9 cellular contexts compared by ENCODE assay signal in the genomic region with DNA sequence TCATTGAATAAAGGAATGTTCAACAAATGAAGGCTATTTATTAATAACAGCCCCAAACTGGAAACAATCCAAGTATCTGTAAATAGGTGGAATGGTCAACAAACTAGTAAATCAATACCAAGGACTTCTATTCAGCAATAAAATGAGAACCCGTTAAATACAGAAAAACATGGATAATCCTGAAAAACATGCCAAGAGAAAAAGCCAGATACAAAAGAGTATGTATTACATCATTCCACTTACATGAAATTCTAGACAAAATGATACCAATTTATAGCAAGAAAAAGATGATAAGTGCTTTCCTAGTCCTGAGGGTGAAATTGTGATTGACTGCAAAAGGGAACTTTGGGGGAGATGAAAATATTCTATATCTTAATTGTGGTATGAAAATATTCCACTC. TPM values are rescaled to one million over a fixed set of nuclear protein-coding genes. Genes with fewer than 3 reads are reported as not detected.
DNase-seq lines count a peak whose midpoint lies in the region; ATAC-seq and TF ChIP-seq lines count a peak whose summit lies in the region.
"Had no signal": no experiment of that assay in that cellular context is flagged by ENCODE, and none has a peak within 500 bp of the region (broad histone marks: within the 10 kb centered on the region; RNA-seq: fewer than 3 reads in every experiment).

No MANE protein-coding gene starts in this region.

- TF ChIP-seq POLR2A in adrenal gland (IDR thresholded peaks at IDR 0.05) (no peak), heart left ventricle (IDR thresholded peaks at IDR 0.05) (no peak)

- no peak for DNase-seq in MG63
- no peak for DNase-seq in mammary epithelial cell
- no peak for DNase-seq in AML-193 (lab: John Stamatoyannopoulos, UW)
- no peak for DNase-seq in adrenal gland
- DNase-seq in heart left ventricle, result no peak
- no peak for DNase-seq in stimulated activated CD4-positive, alpha-beta T cell treated with anti-CD3 and anti-CD28 coated beads, Interleukin-15, amount 100 ng/mL, for 24 hours
- DNase-seq: cerebellar nuclear complex had no signal

- intact Hi-C loops in mammary epithelial cell (cut with micrococcal nuclease), result loop anchor here (5.0 kb wide), 1 partner anchor 61 kb away; no protein-coding TSS in a partner anchor
- intact Hi-C loops in adrenal gland (cut with DNase I), result no loop called here
- intact Hi-C loops in heart left ventricle (cut with DNase I), result loop anchor here in 3 of 10 donors (5.0 to 10.0 kb wide), 3 partner anchors 659 to 1022 kb away; a partner anchor contains a TSS

- H3K9me2 ChIP-seq in neural cell (ENCODE audit: insufficient read depth, low read length), result no peaks in the 10 kb centered on the region

- H3K27ac ChIP-seq in BLaER1 treated with 17β-estradiol and CSF1 and Interleukin-3, amounts not matched to agents 10 nM and 100 nM, result no peak overlapping the region; a peak in 1 of 22 replicates
- peak overlapping the region; percentile 89 for H3K27ac ChIP-seq in mammary epithelial cell (ENCODE audit: insufficient read depth, low read depth, low read length)
- H3K27ac ChIP-seq in neural cell (ENCODE audit: low read length), result peak overlapping the region; percentile 1
- H3K27ac ChIP-seq in adrenal gland, result peak overlapping the region in 2 of 5 donors; percentile 25 to 99
- peak overlapping the region in 2 of 12 donors; percentile 2 to 99 for H3K27ac ChIP-seq in heart left ventricle

- no peak for TF ChIP-seq EP300 in neural cell (conservative IDR thresholded peaks at IDR 0.05; ENCODE audit: poor library complexity, severe bottlenecking)

- in situ Hi-C loops in mammary epithelial cell (cut with MboI; ENCODE audit: low sequenced_read_pairs in 2 of 2), result no loop called here

- H3K4me2 ChIP-seq in BLaER1 treated with 17β-estradiol and CSF1 and Interleukin-3, amounts not matched to agents 10 nM and 100 nM, result peak overlapping the region in 10 of 11 experiments; percentile 77 to 96 (median 88); a peak in 17 of 22 replicates
- H3K4me2 ChIP-seq in mammary epithelial cell (ENCODE audit: insufficient read depth, low read depth, low read length) (peak overlapping the region; percentile 91), neural cell (ENCODE audit: low read length) (peak overlapping the region; percentile 74)

- H3K4me1 ChIP-seq in BLaER1 treated with 17β-estradiol and CSF1 and Interleukin-3, amounts not matched to agents 10 nM and 100 nM, result peaks cover 6 to 52% (median 24%) of the 10 kb centered on the region in 10 experiments
- H3K4me1 ChIP-seq in mammary epithelial cell (ENCODE audit: insufficient read depth, low read length) (peaks cover 16% of the 10 kb centered on the region), adrenal gland (replicated peaks in 1 of 2) (peaks cover 12 to 67% of the 10 kb centered on the region in 2 donors), heart left ventricle (peaks cover 9 to 71% (median 45%) of the 10 kb centered on the region in 12 donors)

- H3K9me3 ChIP-seq in BLaER1 treated with 17β-estradiol and CSF1 and Interleukin-3, amounts not matched to agents 10 nM and 100 nM (replicated peaks in 1 of 11), result peaks cover 10 to 38% (median 27%) of the 10 kb centered on the region in 11 experiments
- H3K9me3 ChIP-seq in MG63 (peaks cover 19% of the 10 kb centered on the region), mammary epithelial cell (replicated peaks; ENCODE audit: insufficient read depth, low read length) (no peaks in the 10 kb centered on the region), neural cell (ENCODE audit: low read length) (no peaks in the 10 kb centered on the region), adrenal gland (replicated peaks in 1 of 3) (no peaks in the 10 kb centered on the region), heart left ventricle (peaks cover 0 to 7% (median 0%) of the 10 kb centered on the region in 12 donors)

- peaks cover 75% of the 10 kb centered on the region for H3K79me2 ChIP-seq in mammary epithelial cell (ENCODE audit: insufficient read depth, low read length)
- peaks cover 74% of the 10 kb centered on the region for H3K79me2 ChIP-seq in neural cell (replicated peaks; ENCODE audit: insufficient read depth, low read length)

- H3K36me3 ChIP-seq in BLaER1 treated with 17β-estradiol and CSF1 and Interleukin-3, amounts not matched to agents 10 nM and 100 nM, result peaks cover 11 to 32% (median 22%) of the 10 kb centered on the region in 11 experiments; a peak in 19 of 22 replicates
- H3K36me3 ChIP-seq in MG63 (peaks cover 16% of the 10 kb centered on the region), mammary epithelial cell (ENCODE audit: insufficient read depth, low read length) (no peaks in the 10 kb centered on the region), neural cell (ENCODE audit: insufficient read depth, low read length) (no peaks in the 10 kb centered on the region), adrenal gland (replicated peaks in 1 of 2) (no peaks in the 10 kb centered on the region), heart left ventricle (peaks cover 0 to 5% (median 0%) of the 10 kb centered on the region in 9 donors)

- peaks cover 0 to 73% (median 24%) of the 10 kb centered on the region in 11 experiments; a peak in 12 of 22 replicates for H4K20me1 ChIP-seq in BLaER1 treated with 17β-estradiol and CSF1 and Interleukin-3, amounts not matched to agents 10 nM and 100 nM
- H4K20me1 ChIP-seq in mammary epithelial cell (ENCODE audit: insufficient read depth, low read length), result no peaks in the 10 kb centered on the region
- no peaks in the 10 kb centered on the region for H4K20me1 ChIP-seq in neural cell (ENCODE audit: insufficient read depth)

- no peak for TF ChIP-seq RAD21 in neural cell (conservative IDR thresholded peaks at IDR 0.05)

- WGBS in mammary epithelial cell (ENCODE audit: low coverage, missing lambda C conversion rate), result 0% methylated on average over 1 of the region's 1 CpG
- 33 to 47% (median 40%) methylated on average over 1 of the region's 1 CpG for WGBS in adrenal gland, 4 donors
- 65 to 72% (median 68%) methylated on average over 1 of the region's 1 CpG for WGBS in heart left ventricle, 4 donors

- dilution Hi-C loops in mammary epithelial cell (cut with HindIII; ENCODE audit: low sequenced_read_pairs), result no loop called here

- H3K4me3 ChIP-seq in BLaER1 treated with 17β-estradiol and CSF1 and Interleukin-3, amounts not matched to agents 10 nM and 100 nM, result peak overlapping the region in 3 of 10 experiments; percentile 76 to 87 (median 80); a peak in 4 of 20 replicates
- H3K4me3 ChIP-seq in MG63 (peak overlapping the region; percentile 88), mammary epithelial cell (replicated peaks in 1 of 3; ENCODE audit: insufficient read depth in 1 of 3, low read depth in 2 of 3, low read length in 3 of 3) (peak overlapping the region in 2 of 3 experiments; percentile 95), neural cell (ENCODE audit: low read length) (peak overlapping the region; percentile 84), adrenal gland (peak overlapping the region in 1 of 4 donors; percentile 70), heart left ventricle (peak overlapping the region in 3 of 12 donors; percentile 89 to 95 (median 95))

- peak overlapping the region in 4 of 11 experiments; percentile 92 to 99 (median 96); a peak in 3 of 22 replicates for H3K9ac ChIP-seq in BLaER1 treated with 17β-estradiol and CSF1 and Interleukin-3, amounts not matched to agents 10 nM and 100 nM
- H3K9ac ChIP-seq in mammary epithelial cell (ENCODE audit: insufficient read depth, low read length) (no peak overlapping the region), neural cell (ENCODE audit: low read length) (no peak overlapping the region)

- no peaks in the 10 kb centered on the region for H3K27me3 ChIP-seq in BLaER1 treated with 17β-estradiol and CSF1 and Interleukin-3, amounts not matched to agents 10 nM and 100 nM
- H3K27me3 ChIP-seq in MG63 (no peaks in the 10 kb centered on the region), mammary epithelial cell (ENCODE audit: insufficient read depth, low read length) (no peaks in the 10 kb centered on the region), neural cell (ENCODE audit: insufficient read depth, low read depth, low read length) (no peaks in the 10 kb centered on the region), adrenal gland (no peaks in the 10 kb centered on the region), heart left ventricle (no peaks in the 10 kb centered on the region)

- H3F3A ChIP-seq in neural cell (ENCODE audit: insufficient read depth, low read length, poor library complexity, severe bottlenecking), result peaks cover 4% of the 10 kb centered on the region

- no peak for ATAC-seq in heart left ventricle

- TF ChIP-seq CTCF in mammary epithelial cell (conservative IDR thresholded peaks at IDR 0.05 in 1 of 2, IDR thresholded peaks at IDR 0.05 in 1 of 2; ENCODE audit: extremely low read depth in 1 of 2, insufficient read depth in 1 of 2, low read depth in 1 of 2, low read length in 2 of 2) (no peak), neural cell (IDR thresholded peaks at IDR 0.05; ENCODE audit: poor library complexity, severe bottlenecking) (no peak), adrenal gland (IDR thresholded peaks at IDR 0.05) (no peak), heart left ventricle (IDR thresholded peaks at IDR 0.05) (no peak)

- H2AFZ ChIP-seq in mammary epithelial cell (ENCODE audit: low read depth, low read length) (no peak overlapping the region), neural cell (ENCODE audit: low read depth, low read length) (no peak overlapping the region)

- CTCF ChIA-PET in mammary epithelial cell (lab: Charles Lee; ENCODE audit: low non-redundant PET), result no interaction called here

- BruUV-seq in mammary epithelial cell (replicated peaks; lab: Mats Ljungman, UMichigan), result no TSS peak

TF ChIP-seq in neural cell, 6 proteins besides CTCF, POLR2A, EP300 and RAD21 (continues in another document):
- no peak for TF ChIP-seq POLR2AphosphoS5 (IDR thresholded peaks at IDR 0.05)
- no peak for TF ChIP-seq TAF1 (IDR thresholded peaks at IDR 0.05; ENCODE audit: low read depth)
- TF ChIP-seq MXI1 (conservative IDR thresholded peaks at IDR 0.05; ENCODE audit: poor library complexity, severe bottlenecking), result no peak
- TF ChIP-seq EZH2 (IDR thresholded peaks at IDR 0.05; ENCODE audit: borderline replicate concordance, insufficient read depth, low read length, poor library complexity, severe bottlenecking), result no peak
- TF ChIP-seq SMC3 (conservative IDR thresholded peaks at IDR 0.05; ENCODE audit: poor library complexity), result no peak

RNA-seq across cellular contexts. Expression of a gene that starts 3.1 kb away (rescaled TPM):
- total RNA-seq in MG63 (2014; rRNA removed; shearing (Covaris generic); ENCODE audit: low replicate concordance), result 43.8 and 57.7 TPM in 2 replicates
- total RNA-seq in mammary epithelial cell (10 to 100 TPM; 40.3 to 64.5 TPM), adrenal gland (100 to 1,000 TPM in 4 of 8 donors, 10 to 100 TPM in 4; 65.1 to 126 (median 101) TPM), heart left ventricle (100 to 1,000 TPM in 1 of 9 donors, 10 to 100 TPM in 8; 62.0 to 108 (median 87.9) TPM)
- polyA plus RNA-seq in mammary epithelial cell (24.2 TPM), neural cell (127 and 142 TPM in 2 replicates), adrenal gland (100 to 1,000 TPM in 1 of 3 donors, 10 to 100 TPM in 2; 16.7 to 134 (median 22.6) TPM), heart left ventricle (10 to 100 TPM; 19.0 to 59.8 TPM)
- polyA minus RNA-seq in mammary epithelial cell (48.6 TPM), neural cell (275 and 324 TPM in 2 replicates)

Comparison
In these comparisons a context has a peak if more than half of its experiments do, and no peak if none do; other contexts are left out.
1. H3K27ac ChIP-seq: peak in mammary epithelial cell (single experiment) and neural cell (single experiment); none in BLaER1 treated with 17β-estradiol and CSF1 and Interleukin-3, amounts not matched to agents 10 nM and 100 nM (0 of 11).
2. Peak in every context shown above with its lines, with median percentiles within 50 percentile points of each other: H3K4me2 ChIP-seq.